Comparison of ENCODE assay signal across 16 cellular contexts in genomic region chr1:43438006-43438405, GRCh38.
"Had no signal": no experiment of that assay in that cellular context is flagged by ENCODE, and none has a peak within 500 bp of the region (broad histone marks: within the 10 kb centered on the region; RNA-seq: fewer than 3 reads in every experiment).

No MANE protein-coding gene starts in this region.

- ATAC-seq: foreskin keratinocyte, natural killer cell had no signal

- H3K27ac ChIP-seq: foreskin keratinocyte, left ventricle myocardium inferior, prostate gland, SJSA1 had no signal

- H3K27ac Mint-ChIP-seq: activated CD4-positive, alpha-beta memory T cell treated with anti-CD3 and anti-CD28 coated beads, Interleukin-2, amount 10 ng/mL, durations not matched to agents 7 days and 5 days; activated naive CD8-positive, alpha-beta T cell treated with anti-CD3 and anti-CD28 coated beads for 36 hours; activated T-helper 1 cell treated with anti-CD3 and anti-CD28 coated beads, Interleukin-12 subunit alpha, Interleukin-12 subunit beta, Interleukin-2, Interleukin-4 antibody, amounts not matched to agents 30 ng/mL and 10 ng/mL and 1 ng/mL, durations not matched to agents 14 hours and 24 hours and 36 hours had no signal

- H3K36me3 Mint-ChIP-seq: natural killer cell had no signal

- H3K27me3 ChIP-seq: breast epithelium, foreskin keratinocyte, SJSA1 had no signal

- H3K4me3 Mint-ChIP-seq: activated CD4-positive, alpha-beta memory T cell treated with anti-CD3 and anti-CD28 coated beads, Interleukin-2, amount 10 ng/mL, durations not matched to agents 7 days and 5 days; activated naive CD8-positive, alpha-beta T cell treated with anti-CD3 and anti-CD28 coated beads for 36 hours; activated T-helper 1 cell treated with anti-CD3 and anti-CD28 coated beads, Interleukin-12 subunit alpha, Interleukin-12 subunit beta, Interleukin-2, Interleukin-4 antibody, amounts not matched to agents 30 ng/mL and 10 ng/mL and 1 ng/mL, durations not matched to agents 14 hours and 24 hours and 36 hours; natural killer cell had no signal

- H3K9me3 ChIP-seq: breast epithelium, left ventricle myocardium inferior, prostate gland, SJSA1 had no signal

- H3K4me1 Mint-ChIP-seq: activated CD4-positive, alpha-beta memory T cell treated with anti-CD3 and anti-CD28 coated beads, Interleukin-2, amount 10 ng/mL, durations not matched to agents 7 days and 5 days; natural killer cell had no signal

- H3K4me3 ChIP-seq: breast epithelium, left ventricle myocardium inferior, prostate gland, SJSA1 had no signal

- DNase-seq: activated CD4-positive, alpha-beta memory T cell treated with anti-CD3 and anti-CD28 coated beads, Interleukin-2, amount 10 ng/mL, durations not matched to agents 7 days and 5 days; activated naive CD8-positive, alpha-beta T cell treated with anti-CD3 and anti-CD28 coated beads for 36 hours; amniotic stem cell; cerebellar nuclear complex; cortex of kidney; foreskin keratinocyte; left ventricle myocardium inferior; midbrain; natural killer cell; stimulated activated CD4-positive, alpha-beta T cell treated with anti-CD3 and anti-CD28 coated beads, Interleukin-12 subunit alpha, Interleukin-12 subunit beta, amount 100 ng/mL, for 4 hours; stimulated activated CD4-positive, alpha-beta T cell treated with anti-CD3 and anti-CD28 coated beads, Interleukin-1b, Interleukin-23, amount 100 ng/mL, for 48 hours; T-helper 9 cell had no signal

- H3K4me1 ChIP-seq: breast epithelium, foreskin keratinocyte, prostate gland, SJSA1 had no signal

- H3K9me3 Mint-ChIP-seq: activated CD4-positive, alpha-beta memory T cell treated with anti-CD3 and anti-CD28 coated beads, Interleukin-2, amount 10 ng/mL, durations not matched to agents 7 days and 5 days; activated naive CD8-positive, alpha-beta T cell treated with anti-CD3 and anti-CD28 coated beads for 36 hours; activated T-helper 1 cell treated with anti-CD3 and anti-CD28 coated beads, Interleukin-12 subunit alpha, Interleukin-12 subunit beta, Interleukin-2, Interleukin-4 antibody, amounts not matched to agents 30 ng/mL and 10 ng/mL and 1 ng/mL, durations not matched to agents 14 hours and 24 hours and 36 hours; natural killer cell had no signal

- H3K27me3 Mint-ChIP-seq: activated CD4-positive, alpha-beta memory T cell treated with anti-CD3 and anti-CD28 coated beads, Interleukin-2, amount 10 ng/mL, durations not matched to agents 7 days and 5 days; activated naive CD8-positive, alpha-beta T cell treated with anti-CD3 and anti-CD28 coated beads for 36 hours had no signal

- H3K36me3 ChIP-seq: breast epithelium had no signal
